Comparison of ENCODE assay signal across 11 cellular contexts in the genomic region with DNA sequence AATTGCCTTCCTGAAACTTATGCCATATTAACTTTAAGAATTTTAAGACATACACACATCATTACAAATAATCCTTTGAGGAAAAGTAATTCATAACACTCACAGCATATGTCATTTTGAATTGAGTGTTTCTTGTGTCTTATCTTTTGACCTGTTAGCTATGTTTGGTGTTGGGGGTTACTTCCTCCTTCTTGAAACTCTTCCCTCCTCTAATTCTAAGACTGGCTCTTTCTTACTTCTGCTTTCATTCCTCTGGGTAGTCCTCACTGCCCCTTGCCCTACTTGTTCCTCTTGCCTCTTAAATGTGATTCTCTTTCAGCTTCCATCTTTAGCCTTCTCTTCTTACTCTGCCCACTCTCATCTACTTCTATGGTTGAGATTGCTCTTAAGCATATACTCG. TPM values are rescaled to one million over a fixed set of nuclear protein-coding genes. Genes with fewer than 3 reads are reported as not detected.
A peak's percentile ranks its signal among the peaks of the same experiment; 100 is the strongest.
DNase-seq lines count a peak whose midpoint lies in the region; ATAC-seq and TF ChIP-seq lines count a peak whose summit lies in the region.
"Had no signal": no experiment of that assay in that cellular context is flagged by ENCODE, and none has a peak within 500 bp of the region (broad histone marks: within the 10 kb centered on the region; RNA-seq: fewer than 3 reads in every experiment).

No MANE protein-coding gene starts in this region.

- H3K27me3 ChIP-seq in foreskin keratinocyte (no peaks in the 10 kb centered on the region), thyroid gland (no peaks in the 10 kb centered on the region)
- H3K27me3 ChIP-seq: BLaER1 treated with 17β-estradiol and CSF1 and Interleukin-3, amounts not matched to agents 10 nM and 100 nM had no signal

- peaks cover 13% of the 10 kb centered on the region for H3K4me1 ChIP-seq in OCI-LY7 (ENCODE audit: insufficient read depth, low read length, poor library complexity, severe bottlenecking)
- H3K4me1 ChIP-seq in foreskin keratinocyte, result no peaks in the 10 kb centered on the region
- no peaks in the 10 kb centered on the region for H3K4me1 ChIP-seq in thyroid gland

- H3K4me3 ChIP-seq in OCI-LY7 (ENCODE audit: low read depth, low read length, poor library complexity, severe bottlenecking) (no peak overlapping the region), thyroid gland (replicated peaks in 1 of 3) (no peak overlapping the region)
- H3K4me3 ChIP-seq: BLaER1 treated with 17β-estradiol and CSF1 and Interleukin-3, amounts not matched to agents 10 nM and 100 nM; PC-9 had no signal

- no peaks in the 10 kb centered on the region for H4K20me1 ChIP-seq in OCI-LY7 (ENCODE audit: insufficient read depth, low read length)
- H4K20me1 ChIP-seq: BLaER1 treated with 17β-estradiol and CSF1 and Interleukin-3, amounts not matched to agents 10 nM and 100 nM had no signal

- peaks cover 0 to 4% (median 1%) of the 10 kb centered on the region in 3 donors for H3K36me3 Mint-ChIP-seq in naive thymus-derived CD8-positive, alpha-beta T cell

- H3K36me3 ChIP-seq in OCI-LY7 (ENCODE audit: insufficient read depth, low read length) (no peaks in the 10 kb centered on the region), thyroid gland (no peaks in the 10 kb centered on the region)
- H3K36me3 ChIP-seq: BLaER1 treated with 17β-estradiol and CSF1 and Interleukin-3, amounts not matched to agents 10 nM and 100 nM had no signal

- TF ChIP-seq CTCF in OCI-LY7 (conservative IDR thresholded peaks at IDR 0.05; ENCODE audit: low read length) (no peak), foreskin keratinocyte (conservative IDR thresholded peaks at IDR 0.05) (no peak), thyroid gland (IDR thresholded peaks at IDR 0.05) (no peak)

- peak overlapping the region; percentile 22 for H3K4me2 ChIP-seq in OCI-LY7 (ENCODE audit: low read length)
- H3K4me2 ChIP-seq: PC-9 had no signal

- ATAC-seq in GM19438 (IDR thresholded peaks at IDR 0.05; ENCODE audit: low read depth, unreplicated experiment), result peak; percentile 87
- peak; percentile 92 for ATAC-seq in HG03064 (IDR thresholded peaks at IDR 0.05; ENCODE audit: low read depth, unreplicated experiment)
- ATAC-seq in foreskin keratinocyte, result no peak
- ATAC-seq in naive thymus-derived CD8-positive, alpha-beta T cell, result no peak
- ATAC-seq: activated T-cell treated with anti-CD3 and anti-CD28 coated beads, Interleukin-2, amount 50 U/mL, for 4 hours had no signal

- H3K9me3 ChIP-seq in OCI-LY7 (ENCODE audit: low read length) (no peaks in the 10 kb centered on the region), thyroid gland (no peaks in the 10 kb centered on the region)

- peaks cover 0 to 3% (median 0%) of the 10 kb centered on the region in 9 donors for H3K9me3 Mint-ChIP-seq in naive thymus-derived CD8-positive, alpha-beta T cell

- H3K4me1 Mint-ChIP-seq in naive thymus-derived CD8-positive, alpha-beta T cell, result peaks cover 2 to 14% (median 5%) of the 10 kb centered on the region in 4 donors

- POLR2A ChIA-PET in OCI-LY7 (lab: Charles Lee), result interaction anchor here (0.5 to 1.4 kb wide), 3 partner anchors 20 to 30 kb away, joined by 3 to 4 read pairs (median 3); no protein-coding TSS in a partner anchor
- POLR2A ChIA-PET in naive thymus-derived CD8-positive, alpha-beta T cell (lab: Charles Lee), result no interaction called here

- H3K27me3 Mint-ChIP-seq in naive thymus-derived CD8-positive, alpha-beta T cell, result peaks cover 0 to 2% (median 0%) of the 10 kb centered on the region in 5 donors

- CTCF ChIA-PET in OCI-LY7 (lab: Charles Lee; ENCODE audit: unreplicated experiment), result no interaction called here

- no TSS peak for BruUV-seq in OCI-LY7 (replicated peaks; lab: Mats Ljungman, UMichigan)

- no peak for TF ChIP-seq POLR2A in thyroid gland (IDR thresholded peaks at IDR 0.05)

- H3K27ac Mint-ChIP-seq in naive thymus-derived CD8-positive, alpha-beta T cell, result peak overlapping the region in 1 of 10 donors; percentile 23

- DNase-seq in GDM1 (lab: John Stamatoyannopoulos, UW), result peak; percentile 67
- DNase-seq in OCI-LY7 (ENCODE audit: low spot score), result peak; percentile 60
- DNase-seq in foreskin keratinocyte, result no peak
- DNase-seq in H4 (ENCODE audit: low spot score), result no peak
- no peak for DNase-seq in naive thymus-derived CD8-positive, alpha-beta T cell
- DNase-seq in thyroid gland, result no peak
- DNase-seq: activated T-cell treated with anti-CD3 and anti-CD28 coated beads, Interleukin-2, amount 50 U/mL, for 4 hours; PC-9 had no signal

- intact Hi-C loops in OCI-LY7 (cut with micrococcal nuclease; ENCODE audit: unreplicated experiment) (no loop called here), thyroid gland (cut with DNase I) (no loop called here)

- H3K79me2 ChIP-seq in OCI-LY7 (ENCODE audit: insufficient read depth, low read depth, low read length), result no peaks in the 10 kb centered on the region

- no peak overlapping the region for H3K4me3 Mint-ChIP-seq in naive thymus-derived CD8-positive, alpha-beta T cell
- H3K4me3 Mint-ChIP-seq: activated T-cell treated with anti-CD3 and anti-CD28 coated beads, Interleukin-2, amount 50 U/mL, for 4 hours had no signal

- H2AFZ ChIP-seq in OCI-LY7 (ENCODE audit: low read length), result no peak overlapping the region
- H2AFZ ChIP-seq: PC-9 had no signal

- no peaks in the 10 kb centered on the region for H3K9me2 ChIP-seq in OCI-LY7 (ENCODE audit: insufficient read depth, low read length)

- 94 to 95% methylated on average over 1 of the region's 1 CpG for WGBS in thyroid gland, 2 donors

- H3K27ac ChIP-seq in OCI-LY7 (ENCODE audit: low read depth, low read length, poor library complexity, severe bottlenecking) (no peak overlapping the region), foreskin keratinocyte (no peak overlapping the region), thyroid gland (no peak overlapping the region)
- H3K27ac ChIP-seq: PC-9 had no signal

RNA-seq across cellular contexts. Expression of a gene that starts 28.3 kb away (rescaled TPM):
- 32.5 and 37.9 TPM in 2 replicates for total RNA-seq in OCI-LY7 (2014; rRNA removed; shearing (Covaris generic))
- total RNA-seq in OCI-LY7 (2022) (42.6 and 43.3 TPM in 2 replicates), foreskin keratinocyte (15.1 and 16.0 TPM in 2 replicates), thyroid gland (10 to 100 TPM; 16.5 to 23.2 (median 19.3) TPM)
- polyA plus RNA-seq in foreskin keratinocyte, result 6.3 and 6.7 TPM in 2 replicates
- total RNA-seq in H4 (2014; rRNA removed; shearing (Covaris generic)), result 10.8 and 28.5 TPM in 2 replicates
- 100 to 1,000 TPM; 152 to 169 TPM for total RNA-seq in naive thymus-derived CD8-positive, alpha-beta T cell
- 10 to 100 TPM; 54.3 to 77.5 (median 59.9) TPM for polyA plus RNA-seq in naive thymus-derived CD8-positive, alpha-beta T cell

Comparison
In these comparisons a context has a peak if more than half of its experiments do, and no peak if none do; other contexts are left out.
1. DNase-seq: peak in GDM1 (single experiment) and OCI-LY7 (single experiment); none in foreskin keratinocyte (0 of 2), H4 (single experiment), naive thymus-derived CD8-positive, alpha-beta T cell (0 of 10) and thyroid gland (0 of 2).
2. ATAC-seq: peak in GM19438 (single experiment) and HG03064 (single experiment); none in foreskin keratinocyte (single experiment) and naive thymus-derived CD8-positive, alpha-beta T cell (0 of 2).